Comparison of ENCODE assay signal across 1 cellular context in genomic region chr17:68035523-68036303, GRCh38.
A peak's percentile ranks its signal among the peaks of the same experiment; 100 is the strongest.
TF ChIP-seq lines count a peak whose summit lies in the region.

KPNA2 (plus strand) TSS chr17:68035735; CDS start chr17:68037133, 1,398 bp downstream.

TF ChIP-seq in HepG2, 621 proteins besides CTCF, POLR2A, EP300 and RAD21 (continued from another document and continues in another):
- 0 out of 2 replicates have a peak, but pooled peaks have one; percentile 31 for TF ChIP-seq ZNF609 (CRISPR knock-in tag; IDR thresholded peaks at IDR 0.05; ENCODE audit: borderline replicate concordance)
- peak; percentile 48; the same call in 1 of the 2 replicates for TF ChIP-seq ZMYM3 (CRISPR knock-in tag; IDR thresholded peaks at IDR 0.05)
- TF ChIP-seq ZC3H4 (CRISPR knock-in tag; IDR thresholded peaks at IDR 0.05; ENCODE audit: borderline replicate concordance), result 0 out of 2 replicates have a peak, but pooled peaks have one; percentile 40
- TF ChIP-seq ZNF547 (CRISPR knock-in tag; IDR thresholded peaks at IDR 0.05), result peak; percentile 98
- no peak for TF ChIP-seq NR2F6 (IDR thresholded peaks at IDR 0.05)
- no peak; the same call in 1 of the 2 replicates for TF ChIP-seq NR2F6 (CRISPR knock-in tag; IDR thresholded peaks at IDR 0.05)
- peak; percentile 76; the same call in 1 of the 2 replicates for TF ChIP-seq GFI1 (CRISPR knock-in tag; IDR thresholded peaks at IDR 0.05; ENCODE audit: borderline replicate concordance)
- TF ChIP-seq ZNF7 (CRISPR knock-in tag; IDR thresholded peaks at IDR 0.05), result no peak; the same call in 1 of the 2 replicates
- peak; percentile 5 for TF ChIP-seq HOXA3 (CRISPR knock-in tag; IDR thresholded peaks at IDR 0.05)
- TF ChIP-seq MEF2D (CRISPR knock-in tag; IDR thresholded peaks at IDR 0.05), result peak; percentile 86; the same call in 1 of the 2 replicates
- peak; percentile 90 for TF ChIP-seq ZNF878 (CRISPR knock-in tag; IDR thresholded peaks at IDR 0.05)
- peak; percentile 96 for TF ChIP-seq ZSCAN21 (CRISPR knock-in tag; IDR thresholded peaks at IDR 0.05; ENCODE audit: borderline replicate concordance)
- TF ChIP-seq IKZF1 (IDR thresholded peaks at IDR 0.05), result no peak
- TF ChIP-seq EEA1 (CRISPR knock-in tag; IDR thresholded peaks at IDR 0.05; ENCODE audit: borderline replicate concordance), result peak; percentile 86; the same call in 1 of the 2 replicates
- peak; percentile 64; the same call in 1 of the 2 replicates for TF ChIP-seq MTERF4 (CRISPR knock-in tag; IDR thresholded peaks at IDR 0.05)
- TF ChIP-seq TERF1 (CRISPR knock-in tag; IDR thresholded peaks at IDR 0.05), result no peak; the same call in 1 of the 2 replicates
- TF ChIP-seq ZMAT3 (CRISPR knock-in tag; conservative IDR thresholded peaks at IDR 0.05), result 0 out of 2 replicates have a peak, but pooled peaks have one; percentile 49
- peak; percentile 80 for TF ChIP-seq MNT (IDR thresholded peaks at IDR 0.05)
- TF ChIP-seq DNMT1 (CRISPR knock-in tag; IDR thresholded peaks at IDR 0.05), result no peak
- TF ChIP-seq KAT8 (CRISPR knock-in tag; IDR thresholded peaks at IDR 0.05), result peak; percentile 74; the same call in 1 of the 2 replicates
- TF ChIP-seq ZHX2 (IDR thresholded peaks at IDR 0.05; ENCODE audit: low read depth), result peak; percentile 32
- no peak; the same call in 1 of the 2 replicates for TF ChIP-seq ZHX2 (CRISPR knock-in tag; IDR thresholded peaks at IDR 0.05; ENCODE audit: borderline replicate concordance)
- TF ChIP-seq GTF3A (CRISPR knock-in tag; conservative IDR thresholded peaks at IDR 0.05), result 0 out of 2 replicates have a peak, but pooled peaks have one; percentile 60
- TF ChIP-seq FOXO1 (CRISPR knock-in tag; IDR thresholded peaks at IDR 0.05), result peak; percentile 31
- TF ChIP-seq MTA1 (CRISPR knock-in tag; IDR thresholded peaks at IDR 0.05; ENCODE audit: borderline replicate concordance), result peak; percentile 87; the same call in 1 of the 2 replicates
- TF ChIP-seq TCF7 (IDR thresholded peaks at IDR 0.05; ENCODE audit: low read depth), result peak; percentile 24; the same call in 1 of the 2 replicates
- TF ChIP-seq PBX2 (CRISPR knock-in tag; IDR thresholded peaks at IDR 0.05), result no peak
- TF ChIP-seq ZNF777 (CRISPR knock-in tag; IDR thresholded peaks at IDR 0.05), result no peak
- TF ChIP-seq ELF3 (CRISPR knock-in tag; IDR thresholded peaks at IDR 0.05), result peak; percentile 70
- peak; percentile 33; the same call in 1 of the 2 replicates for TF ChIP-seq KLF9 (CRISPR knock-in tag; IDR thresholded peaks at IDR 0.05; ENCODE audit: low read depth)
- no peak for TF ChIP-seq KDM6A (CRISPR knock-in tag; IDR thresholded peaks at IDR 0.05; ENCODE audit: low read depth)
- no peak for TF ChIP-seq PHB2 (IDR thresholded peaks at IDR 0.05; ENCODE audit: partially characterized antibody)
- TF ChIP-seq GATAD2A (CRISPR knock-in tag; IDR thresholded peaks at IDR 0.05), result no peak
- peak; percentile 99 for TF ChIP-seq ZNF891 (CRISPR knock-in tag; IDR thresholded peaks at IDR 0.05)
- TF ChIP-seq PATZ1 (CRISPR knock-in tag; IDR thresholded peaks at IDR 0.05), result peak; percentile 80
- no peak for TF ChIP-seq BCLAF1 (IDR thresholded peaks at IDR 0.05)
- TF ChIP-seq MAFF (IDR thresholded peaks at IDR 0.05; ENCODE audit: low read depth, low read length), result no peak; the same call in 1 of the 2 replicates
- TF ChIP-seq POLR2AphosphoS2 (IDR thresholded peaks at IDR 0.05; ENCODE audit: low read depth, low read length), result peak; percentile 83; the same call in 1 of the 2 replicates
